24 cellular contexts compared by ENCODE assay signal in genomic region chr18:74905245-74905644, GRCh38.
A peak's percentile ranks its signal among the peaks of the same experiment; 100 is the strongest.
DNase-seq lines count a peak whose midpoint lies in the region; ATAC-seq and TF ChIP-seq lines count a peak whose summit lies in the region.
"Had no signal": no experiment of that assay in that cellular context is flagged by ENCODE, and none has a peak within 500 bp of the region (broad histone marks: within the 10 kb centered on the region; RNA-seq: fewer than 3 reads in every experiment).

No MANE protein-coding gene starts in this region.

- H3K4me1 ChIP-seq in left ventricle myocardium inferior (no peaks in the 10 kb centered on the region), transverse colon (peaks cover 0 to 11% (median 3%) of the 10 kb centered on the region in 4 donors)

- H3K36me3 ChIP-seq in left ventricle myocardium inferior (peaks cover 8% of the 10 kb centered on the region), transverse colon (no peaks in the 10 kb centered on the region)
- H3K36me3 ChIP-seq: cardiac muscle cell had no signal

- H3K27ac Mint-ChIP-seq in T-cell, result no peak overlapping the region
- H3K27ac Mint-ChIP-seq: activated naive CD4-positive, alpha-beta T cell treated with anti-CD3 and anti-CD28 coated beads for 36 hours; stimulated activated naive CD8-positive, alpha-beta T cell treated with anti-CD3 and anti-CD28 coated beads, Interleukin-15, Interleukin-2, amounts not matched to agents 100 ng/mL and 50 ng/mL, for 24 hours; type B pancreatic cell had no signal

- H3K4me3 Mint-ChIP-seq in T-cell, result no peak overlapping the region
- H3K4me3 Mint-ChIP-seq: activated naive CD4-positive, alpha-beta T cell treated with anti-CD3 and anti-CD28 coated beads for 36 hours; natural killer cell treated with Interleukin-12 subunit alpha and Interleukin-12 subunit beta and Interleukin-15 and Interleukin-18, amount 100 ng/mL, for 72 hours; stimulated activated naive CD8-positive, alpha-beta T cell treated with anti-CD3 and anti-CD28 coated beads, Interleukin-15, Interleukin-2, amounts not matched to agents 100 ng/mL and 50 ng/mL, for 24 hours had no signal

- peaks cover 0 to 8% (median 0%) of the 10 kb centered on the region in 3 donors for H3K4me1 Mint-ChIP-seq in T-cell

- no peaks in the 10 kb centered on the region for H3K9me3 Mint-ChIP-seq in T-cell
- H3K9me3 Mint-ChIP-seq: activated naive CD4-positive, alpha-beta T cell treated with anti-CD3 and anti-CD28 coated beads for 36 hours; natural killer cell treated with Interleukin-12 subunit alpha and Interleukin-12 subunit beta and Interleukin-15 and Interleukin-18, amount 100 ng/mL, for 72 hours; stimulated activated naive CD8-positive, alpha-beta T cell treated with anti-CD3 and anti-CD28 coated beads, Interleukin-15, Interleukin-2, amounts not matched to agents 100 ng/mL and 50 ng/mL, for 24 hours; type B pancreatic cell had no signal

- TF ChIP-seq CTCF in left ventricle myocardium inferior (IDR thresholded peaks at IDR 0.05; ENCODE audit: borderline replicate concordance), result no peak
- TF ChIP-seq CTCF in transverse colon (IDR thresholded peaks at IDR 0.05), result no peak

- intact Hi-C loops in left ventricle myocardium inferior (cut with micrococcal nuclease) (no loop called here), transverse colon (cut with DNase I; ENCODE audit: low total_unique reads) (no loop called here)

- in situ Hi-C loops in transverse colon (cut with MboI; ENCODE audit: low pct_ligation_motif_present in 1 of 4, low pct_unique_long_range_greater_than_20kb in 1 of 4, low sequenced_read_pairs in 3 of 4), result no loop called here

- no peak for TF ChIP-seq EP300 in transverse colon (IDR thresholded peaks at IDR 0.05; ENCODE audit: low read depth)

- 78 to 80% methylated on average over 12 to 15 of the region's 15 CpGs for WGBS in transverse colon (ENCODE audit: low coverage in 1 of 2), 2 donors

- H3K9me3 ChIP-seq in left ventricle myocardium inferior (replicated peaks), result no peaks in the 10 kb centered on the region
- H3K9me3 ChIP-seq in transverse colon, result no peaks in the 10 kb centered on the region

- H3K4me3 ChIP-seq in left ventricle myocardium inferior (no peak overlapping the region), transverse colon (no peak overlapping the region)
- H3K4me3 ChIP-seq: cardiac muscle cell, K562, skin epidermis had no signal

- TF ChIP-seq POLR2A in transverse colon (IDR thresholded peaks at IDR 0.05), result no peak

- CTCF ChIA-PET in T-cell (lab: Charles Lee), result no interaction called here

- ATAC-seq in GM19395 (IDR thresholded peaks at IDR 0.05; ENCODE audit: unreplicated experiment) (no peak), T-cell (replicated peaks in 1 of 4) (no peak), GM18868 (IDR thresholded peaks at IDR 0.05; ENCODE audit: unreplicated experiment) (no peak)
- ATAC-seq: K562; natural killer cell treated with Interleukin-12 subunit alpha and Interleukin-12 subunit beta and Interleukin-15 and Interleukin-18, amount 100 ng/mL, for 72 hours had no signal

- no peak overlapping the region for H3K27ac ChIP-seq in left ventricle myocardium inferior (replicated peaks)
- peak overlapping the region; percentile 44 to 54 (median 50) for H3K27ac ChIP-seq in transverse colon
- H3K27ac ChIP-seq: cardiac muscle cell, RWPE1, skin epidermis had no signal

- POLR2A ChIA-PET in T-cell (lab: Charles Lee), result interaction anchor here in 1 of 2 donors (0.8 kb wide), 1 partner anchor 183 kb away, joined by 3 read pairs; no protein-coding TSS in a partner anchor

- H3K27me3 ChIP-seq in left ventricle myocardium inferior (ENCODE audit: low read depth) (no peaks in the 10 kb centered on the region), transverse colon (no peaks in the 10 kb centered on the region)
- H3K27me3 ChIP-seq: cardiac muscle cell had no signal

- peak; percentile 27 for DNase-seq in NCI-H748 (lab: John Stamatoyannopoulos, UW; ENCODE audit: unreplicated experiment)
- no peak for DNase-seq in NCI-H748 treated with DMSO at 0.1 percent for 48 hours (lab: John Stamatoyannopoulos, UW)
- DNase-seq in NCI-H510A treated with DMSO at 0.1 percent for 48 hours (lab: John Stamatoyannopoulos, UW), result peak; percentile 94
- DNase-seq in left ventricle myocardium inferior, result peak; percentile 19
- DNase-seq in transverse colon, result peak; percentile 23
- no peak for DNase-seq in T-cell
- DNase-seq: 8988T; activated CD4-positive, alpha-beta T cell treated with anti-CD3 and anti-CD28 coated beads for 1 hour; activated CD8-positive, alpha-beta memory T cell treated with anti-CD3 and anti-CD28 coated beads for 24 hours; activated naive CD4-positive, alpha-beta T cell treated with anti-CD3 and anti-CD28 coated beads for 36 hours; activated T-cell treated with anti-CD3 and anti-CD28 coated beads, Interleukin-2, amount 50 U/mL, for 48 hours; kidney glomerular epithelial cell; MV-4-11; NCI-H2171 treated with DMSO at 0.1 percent for 48 hours; stimulated activated CD4-positive, alpha-beta T cell treated with anti-CD3 and anti-CD28 coated beads, Interleukin-4, amount 100 ng/mL, for 1 hour had no signal

- H3K27me3 Mint-ChIP-seq in T-cell, result no peaks in the 10 kb centered on the region
- H3K27me3 Mint-ChIP-seq: natural killer cell treated with Interleukin-12 subunit alpha and Interleukin-12 subunit beta and Interleukin-15 and Interleukin-18, amount 100 ng/mL, for 72 hours; stimulated activated naive CD8-positive, alpha-beta T cell treated with anti-CD3 and anti-CD28 coated beads, Interleukin-15, Interleukin-2, amounts not matched to agents 100 ng/mL and 50 ng/mL, for 24 hours; type B pancreatic cell had no signal

- H3K36me3 Mint-ChIP-seq in T-cell, result peaks cover 38% of the 10 kb centered on the region
- H3K36me3 Mint-ChIP-seq: natural killer cell treated with Interleukin-12 subunit alpha and Interleukin-12 subunit beta and Interleukin-15 and Interleukin-18, amount 100 ng/mL, for 72 hours; type B pancreatic cell had no signal

Comparison
In these comparisons a context has a peak if more than half of its experiments do, and no peak if none do; other contexts are left out.
1. DNase-seq: peak in NCI-H748 (single experiment), NCI-H510A treated with DMSO at 0.1 percent for 48 hours (single experiment), left ventricle myocardium inferior (single experiment) and transverse colon (single experiment); none in NCI-H748 treated with DMSO at 0.1 percent for 48 hours (single experiment) and T-cell (0 of 34).